ENCODE assay signal across 7 cellular contexts in genomic region chrX:70422886-70423336, GRCh38. TPM values are rescaled to one million over a fixed set of nuclear protein-coding genes. Genes with fewer than 3 reads are reported as not detected.
DNase-seq lines count a peak whose midpoint lies in the region; ATAC-seq lines count a peak whose summit lies in the region.

TSS of gene GDPD2 (plus strand) at chrX:70423314. CDS start at chrX:70424985, 1,671 bp downstream.

- DNase-seq in HK-2 (ENCODE audit: unreplicated experiment) (peak; percentile 35), NCI-H774 (lab: John Stamatoyannopoulos, UW) (peak; percentile 16)
- DNase-seq in activated CD8-positive, alpha-beta memory T cell treated with anti-CD3 and anti-CD28 coated beads, Interleukin-2, amount 50 U/mL, for 48 hours: no peak

- no peaks in the 10 kb centered on the region for H3K4me1 ChIP-seq in rectal smooth muscle tissue (ENCODE audit: control insufficient read depth, insufficient read depth, low read length)

- no peaks in the 10 kb centered on the region for H3K27me3 ChIP-seq in rectal smooth muscle tissue (ENCODE audit: control insufficient read depth, insufficient read depth, low read length)

- H3K4me3 ChIP-seq in rectal smooth muscle tissue (ENCODE audit: low read length): peak within 1 kb of the TSS; percentile 9

- no peak within 1 kb of the TSS for H3K27ac ChIP-seq in rectal smooth muscle tissue (ENCODE audit: low read depth, low read length)

- H3K9ac ChIP-seq in rectal smooth muscle tissue (ENCODE audit: low read length): no peak within 1 kb of the TSS

- peak; percentile 75 for ATAC-seq in esophagus mucosa
- no peak for ATAC-seq in HG02981 (IDR thresholded peaks at IDR 0.05; ENCODE audit: unreplicated experiment)
- no peak for ATAC-seq in GM21390 (IDR thresholded peaks at IDR 0.05; ENCODE audit: unreplicated experiment)

- no peaks in the 10 kb centered on the region for H3K36me3 ChIP-seq in rectal smooth muscle tissue (ENCODE audit: control insufficient read depth, insufficient read depth, low read length)

RNA-seq across cellular contexts. Expression of gene GDPD2, which starts in this region (rescaled TPM):
- 0.96 TPM for total RNA-seq in esophagus mucosa

Comparison
In these comparisons a context has a peak if more than half of its experiments do, and no peak if none do; other contexts are left out.
1. Peak in ATAC-seq in esophagus mucosa; RNA of the gene not detected or under 1 TPM.